8 cellular contexts compared by ENCODE assay signal in genomic region chr10:15097011-15097812, GRCh38. TPM values are rescaled to one million over a fixed set of nuclear protein-coding genes. Genes with fewer than 3 reads are reported as not detected.
DNase-seq lines count a peak whose midpoint lies in the region; ATAC-seq and TF ChIP-seq lines count a peak whose summit lies in the region.

RPP38 (plus strand) TSS chr10:15097355; CDS start chr10:15103315, 5,960 bp downstream.

- H3K9me3 ChIP-seq in AG04450 (ENCODE audit: control insufficient read depth, insufficient read depth, low read length) = no peaks in the 10 kb centered on the region; the same call in 1 of the 2 replicates
- no peaks in the 10 kb centered on the region for H3K9me3 ChIP-seq in WERI-Rb-1 (ENCODE audit: severe bottlenecking)
- H3K9me3 ChIP-seq in breast epithelium = no peaks in the 10 kb centered on the region

- H3K4me1 ChIP-seq in breast epithelium = peaks cover 0 to 9% of the 10 kb centered on the region in 2 donors

- intact Hi-C loops in breast epithelium (cut with DNase I; ENCODE audit: low total_unique reads) = loop anchor here (10.0 kb wide), 1 partner anchor 142 kb away; the partner anchor contains the start of genes DCLRE1C and MEIG1

- DNase-seq in AG04450 (ENCODE audit: low read depth, low spot score) = peak; percentile 88
- peak; percentile 90 for DNase-seq in NCI-H2196 (lab: John Stamatoyannopoulos, UW; ENCODE audit: unreplicated experiment)
- DNase-seq in WERI-Rb-1 = peak; percentile 91
- DNase-seq in breast epithelium (ENCODE audit: low spot score in 2 of 2) = peak; percentile 94 to 96
- peak; percentile 97 for DNase-seq in iPS-NIHi11 (ENCODE audit: low spot score)

- ATAC-seq in GM18873 (IDR thresholded peaks at IDR 0.05; ENCODE audit: low FRiP score, unreplicated experiment) (peak; percentile 85), HG03135 (IDR thresholded peaks at IDR 0.05; ENCODE audit: unreplicated experiment) (peak; percentile 82)

- H3K27ac ChIP-seq in AG04450 (ENCODE audit: low read depth, low read length) (peak within 1 kb of the TSS; percentile 97), WERI-Rb-1 (peak within 1 kb of the TSS; percentile 97), breast epithelium (peak within 1 kb of the TSS; percentile 95 to 96), skin epidermis (peak within 1 kb of the TSS; percentile 65 to 99 (median 95))

- peak within 1 kb of the TSS; percentile 87 for H3K4me3 ChIP-seq in AG04450 (ENCODE audit: low read depth, low read length)
- peak within 1 kb of the TSS; percentile 84 for H3K4me3 ChIP-seq in WERI-Rb-1 (ENCODE audit: low read depth, low read length)
- peak within 1 kb of the TSS; percentile 79 to 92 (median 92) for H3K4me3 ChIP-seq in breast epithelium
- H3K4me3 ChIP-seq in skin epidermis = peak within 1 kb of the TSS; percentile 76 to 96 (median 85)

- H3K36me3 ChIP-seq in WERI-Rb-1 = peaks cover 3% of the 10 kb centered on the region; the same call in 1 of the 2 replicates
- no peaks in the 10 kb centered on the region for H3K36me3 ChIP-seq in breast epithelium

- no peak for TF ChIP-seq CTCF in AG04450 (IDR thresholded peaks at IDR 0.05; ENCODE audit: low read depth, low read length)
- TF ChIP-seq CTCF in WERI-Rb-1 (IDR thresholded peaks at IDR 0.05; ENCODE audit: low read depth, low read length) = no peak
- peak in 1 of 3 donors; percentile 6 for TF ChIP-seq CTCF in breast epithelium (IDR thresholded peaks at IDR 0.05)

- CTCF ChIA-PET in AG04450 (lab: Charles Lee) = interaction anchor here (1.1 to 1.3 kb wide), 2 partner anchors 8 to 12 kb away, joined by 3 to 4 read pairs; no protein-coding TSS in a partner anchor

- POLR2A ChIA-PET in AG04450 (lab: Yijun Ruan, JAX) = interaction anchor here (0.7 to 1.3 kb wide), 2 partner anchors 138 to 144 kb away, joined by 4 to 5 read pairs; partner anchors contain the start of gene MEIG1

- TF ChIP-seq POLR2A in breast epithelium (IDR thresholded peaks at IDR 0.05) = no peak

- H3K27me3 ChIP-seq in AG04450 (ENCODE audit: control insufficient read depth, insufficient read depth, low read length) (peaks cover 4% of the 10 kb centered on the region), WERI-Rb-1 (ENCODE audit: insufficient read depth, low read depth, severe bottlenecking) (no peaks in the 10 kb centered on the region), breast epithelium (no peaks in the 10 kb centered on the region)

RNA-seq across cellular contexts. Expression of gene RPP38, which starts in this region (rescaled TPM):
- 17.1 and 20.8 TPM in 2 replicates for polyA plus RNA-seq in AG04450 (2011; rRNA removed)
- polyA minus RNA-seq in AG04450 (2011; rRNA and poly(A)+ RNA removed) = 11.4 and 20.0 TPM in 2 replicates
- 10 to 100 TPM; 10.6 to 17.4 (median 16.8) TPM for total RNA-seq in breast epithelium

Comparison
In these comparisons a context has a peak if more than half of its experiments do, and no peak if none do; other contexts are left out.
1. Peak in every context shown above with its lines: DNase-seq, ATAC-seq, H3K4me3 ChIP-seq and H3K27ac ChIP-seq.